Comparison of ENCODE assay signal across 1 cellular context in genomic region chr19:15284896-15285295, GRCh38.
TF ChIP-seq lines count a peak whose summit lies in the region.

No MANE protein-coding gene starts in this region.

TF ChIP-seq in GM12878, 131 proteins besides CTCF, POLR2A, EP300 and RAD21:
- no peak for TF ChIP-seq ZNF687 (IDR thresholded peaks at IDR 0.05)
